In genomic region chr11:533586-534196, GRCh38 we compare ENCODE assay signal across 8 cellular contexts. TPM values are rescaled to one million over a fixed set of nuclear protein-coding genes. Genes with fewer than 3 reads are reported as not detected.
A peak's percentile ranks its signal among the peaks of the same experiment; 100 is the strongest.
DNase-seq lines count a peak whose midpoint lies in the region; ATAC-seq, FAIRE-seq and TF ChIP-seq lines count a peak whose summit lies in the region.

No MANE protein-coding gene starts in this region.

- H3K27me3 Mint-ChIP-seq in CD8-positive, alpha-beta memory T cell = peaks cover 0 to 3% of the 10 kb centered on the region in 2 donors

- H3K4me2 ChIP-seq in KMS-11 = peak overlapping the region; percentile 85; the same call in 1 of the 2 replicates
- H3K4me2 ChIP-seq in osteoblast (ENCODE audit: insufficient read depth, low read length) = peak overlapping the region; percentile 87

- CTCF ChIA-PET in CD8-positive, alpha-beta memory T cell (lab: Charles Lee) = interaction anchor here (0.6 to 0.9 kb wide), 2 partner anchors 21 kb away, joined by 3 read pairs; no protein-coding TSS in a partner anchor

- no peaks in the 10 kb centered on the region for H4K20me1 ChIP-seq in KMS-11 (ENCODE audit: insufficient read depth)
- H4K20me1 ChIP-seq in osteoblast (ENCODE audit: insufficient read depth, low read length) = peaks cover 23% of the 10 kb centered on the region

- no peak overlapping the region for H3K4me3 ChIP-seq in CD8-positive, alpha-beta memory T cell (ENCODE audit: low read length)
- H3K4me3 ChIP-seq in KMS-11 (IDR thresholded peaks at IDR 0.05; ENCODE audit: insufficient read depth, low read depth, low read length) (no peak overlapping the region), coronary artery (peak overlapping the region; percentile 89), osteoblast (ENCODE audit: insufficient read depth, low read length) (peak overlapping the region; percentile 80), kidney (ENCODE audit: low read length in 2 of 2) (no peak overlapping the region)

- H3K4me1 ChIP-seq in CD8-positive, alpha-beta memory T cell (ENCODE audit: insufficient read depth, low read length) = peaks cover 37% of the 10 kb centered on the region
- H3K4me1 ChIP-seq in KMS-11 (ENCODE audit: low read depth, poor library complexity, severe bottlenecking) = peaks cover 29% of the 10 kb centered on the region
- peaks cover 20% of the 10 kb centered on the region for H3K4me1 ChIP-seq in osteoblast (ENCODE audit: insufficient read depth, low read length)
- peaks cover 4 to 23% of the 10 kb centered on the region in 2 donors for H3K4me1 ChIP-seq in kidney (ENCODE audit: control insufficient read depth in 1 of 2, insufficient read depth in 1 of 2, low read depth in 1 of 2, low read length in 2 of 2)

- H2AFZ ChIP-seq in KMS-11 (ENCODE audit: low read depth) = no peak overlapping the region
- no peak overlapping the region for H2AFZ ChIP-seq in osteoblast (ENCODE audit: low read length)

- H3K9me3 ChIP-seq in CD8-positive, alpha-beta memory T cell (ENCODE audit: low read length) = no peaks in the 10 kb centered on the region
- no peaks in the 10 kb centered on the region for H3K9me3 ChIP-seq in osteoblast (ENCODE audit: low read depth, low read length)
- no peaks in the 10 kb centered on the region for H3K9me3 ChIP-seq in kidney (ENCODE audit: control insufficient read depth in 1 of 2, low read length in 2 of 2)

- H3K27ac ChIP-seq in CD8-positive, alpha-beta memory T cell (ENCODE audit: low read depth, low read length) = no peak overlapping the region
- H3K27ac ChIP-seq in KMS-11 (no peak overlapping the region), coronary artery (no peak overlapping the region), osteoblast (ENCODE audit: low read depth, low read length) (no peak overlapping the region), kidney (ENCODE audit: low read depth in 2 of 2, low read length in 2 of 2) (no peak overlapping the region)

- peaks cover 4% of the 10 kb centered on the region; the same call in 1 of the 2 replicates for H3K79me2 ChIP-seq in KMS-11 (ENCODE audit: insufficient read depth, low read depth)
- peaks cover 16% of the 10 kb centered on the region for H3K79me2 ChIP-seq in osteoblast (ENCODE audit: insufficient read depth, low read length)

- intact Hi-C loops in kidney (cut with DNase I) = no loop called here

- H3K9ac ChIP-seq in KMS-11 = no peak overlapping the region
- peak overlapping the region in 1 of 2 donors; percentile 24 for H3K9ac ChIP-seq in kidney (ENCODE audit: low read length in 2 of 2)

- H3K9me3 Mint-ChIP-seq in CD8-positive, alpha-beta memory T cell = no peaks in the 10 kb centered on the region

- ATAC-seq in GM18907 (IDR thresholded peaks at IDR 0.05; ENCODE audit: unreplicated experiment) (no peak), HG03097 (IDR thresholded peaks at IDR 0.05; ENCODE audit: low FRiP score, unreplicated experiment) (no peak)

- H3K36me3 Mint-ChIP-seq in CD8-positive, alpha-beta memory T cell = peaks cover 0 to 18% (median 0%) of the 10 kb centered on the region in 3 donors

- POLR2A ChIA-PET in CD8-positive, alpha-beta memory T cell (lab: Charles Lee) = interaction anchor here (1.4 kb wide), 1 partner anchor 192 kb away, joined by 3 read pairs; no protein-coding TSS in a partner anchor

- FAIRE-seq in kidney (lab: Jason Lieb, UNC) = no peak

- TF ChIP-seq CTCF in KMS-11 (conservative IDR thresholded peaks at IDR 0.05; ENCODE audit: low read depth, low read length) = no peak
- no peak for TF ChIP-seq CTCF in coronary artery (IDR thresholded peaks at IDR 0.05)
- TF ChIP-seq CTCF in osteoblast (IDR thresholded peaks at IDR 0.05; ENCODE audit: extremely low read depth, low read depth, low read length) = no peak
- no peak for TF ChIP-seq CTCF in kidney (IDR thresholded peaks at IDR 0.05; ENCODE audit: borderline replicate concordance, extremely low read depth, insufficient read depth)

- DNase-seq in CD8-positive, alpha-beta memory T cell = no peak
- DNase-seq in coronary artery (ENCODE audit: low spot score) = no peak
- DNase-seq in osteoblast (ENCODE audit: insufficient read length, low spot score, missing footprints) = peak; percentile 80
- no peak for DNase-seq in kidney
- DNase-seq in GM03348 (ENCODE audit: low spot score) = no peak

- H3K27me3 ChIP-seq in CD8-positive, alpha-beta memory T cell (ENCODE audit: insufficient read depth, low read length, poor library complexity, severe bottlenecking) = no peaks in the 10 kb centered on the region
- H3K27me3 ChIP-seq in KMS-11 (ENCODE audit: insufficient read depth, low read depth) (no peaks in the 10 kb centered on the region), osteoblast (ENCODE audit: insufficient read depth, low read length) (no peaks in the 10 kb centered on the region)

- H3K4me1 Mint-ChIP-seq in CD8-positive, alpha-beta memory T cell = peaks cover 3 to 29% (median 11%) of the 10 kb centered on the region in 3 donors

- peak overlapping the region in 1 of 8 donors; percentile 74 for H3K27ac Mint-ChIP-seq in CD8-positive, alpha-beta memory T cell

- no peaks in the 10 kb centered on the region for H3K36me3 ChIP-seq in CD8-positive, alpha-beta memory T cell (ENCODE audit: insufficient read depth, low read length)
- H3K36me3 ChIP-seq in KMS-11 (ENCODE audit: insufficient read depth) (no peaks in the 10 kb centered on the region), osteoblast (ENCODE audit: insufficient read depth, low read length) (peaks cover 13% of the 10 kb centered on the region), kidney (ENCODE audit: control insufficient read depth in 1 of 2, insufficient read depth in 2 of 2, low read length in 2 of 2) (no peaks in the 10 kb centered on the region)

- H3K4me3 Mint-ChIP-seq in CD8-positive, alpha-beta memory T cell = peak overlapping the region in 4 of 7 donors; percentile 13 to 77 (median 42)

RNA-seq across cellular contexts. Expression of gene HRAS, which starts 1.7 kb away (rescaled TPM):
- 10 to 100 TPM; 86.9 to 91.5 TPM for total RNA-seq in CD8-positive, alpha-beta memory T cell
- 22.5 TPM for polyA plus RNA-seq in CD8-positive, alpha-beta memory T cell
- total RNA-seq in osteoblast (28.6 and 35.7 TPM in 2 replicates), kidney (66.1 TPM)
- polyA plus RNA-seq in kidney (ENCODE audit: insufficient read depth, low read depth, low replicate concordance) = 100 TPM

RNA-seq across cellular contexts. Expression of gene LRRC56, which starts 3.6 kb away (rescaled TPM):
- 1 to 10 TPM; 1.8 to 2.1 TPM for total RNA-seq in CD8-positive, alpha-beta memory T cell
- polyA plus RNA-seq in CD8-positive, alpha-beta memory T cell = 0.81 TPM
- total RNA-seq in osteoblast = 0.88 and 1.1 TPM in 2 replicates
- 7.7 TPM for total RNA-seq in kidney
- 1.2 TPM for polyA plus RNA-seq in kidney (ENCODE audit: insufficient read depth, low read depth, low replicate concordance)

RNA-seq across cellular contexts. Expression of gene RNH1, which starts 26.6 kb away (rescaled TPM):
- 100 to 1,000 TPM; 118 to 125 TPM for total RNA-seq in CD8-positive, alpha-beta memory T cell
- polyA plus RNA-seq in CD8-positive, alpha-beta memory T cell = 183 TPM
- total RNA-seq in osteoblast (441 and 506 TPM in 2 replicates), kidney (191 TPM)
- 171 TPM for polyA plus RNA-seq in kidney (ENCODE audit: insufficient read depth, low read depth, low replicate concordance)

RNA-seq across cellular contexts. Expression of gene LMNTD2, which starts 26.8 kb away (rescaled TPM):
- total RNA-seq in CD8-positive, alpha-beta memory T cell = 1 to 10 TPM; 1.2 to 2.4 TPM
- 1.1 TPM for polyA plus RNA-seq in CD8-positive, alpha-beta memory T cell
- total RNA-seq in osteoblast = 0.29 and 0.36 TPM in 2 replicates
- total RNA-seq in kidney = 8.0 TPM
- polyA plus RNA-seq in kidney (ENCODE audit: insufficient read depth, low read depth, low replicate concordance) = 6.2 TPM

RNA-seq across cellular contexts. Expression of gene RASSF7, which starts 27.1 kb away (rescaled TPM):
- total RNA-seq in CD8-positive, alpha-beta memory T cell = 10 to 100 TPM; 20.4 to 20.7 TPM
- polyA plus RNA-seq in CD8-positive, alpha-beta memory T cell = 39.7 TPM
- 2.4 and 6.2 TPM in 2 replicates for total RNA-seq in osteoblast
- 106 TPM for total RNA-seq in kidney
- polyA plus RNA-seq in kidney (ENCODE audit: insufficient read depth, low read depth, low replicate concordance) = 108 TPM

Comparison
In these comparisons a context has a peak if more than half of its experiments do, and no peak if none do; other contexts are left out.
1. H3K4me3 ChIP-seq: peak in coronary artery (single experiment) and osteoblast (single experiment); none in CD8-positive, alpha-beta memory T cell (single experiment), KMS-11 (single experiment) and kidney (0 of 2).